Comparison of ENCODE assay signal across 1 cellular context in genomic region chr16:30521873-30522641, GRCh38.
TF ChIP-seq lines count a peak whose summit lies in the region.

No MANE protein-coding gene starts in this region.

TF ChIP-seq in HepG2, 621 proteins besides CTCF, POLR2A, EP300 and RAD21 (continued from another document and continues in another):
- TF ChIP-seq, protein P1, sequence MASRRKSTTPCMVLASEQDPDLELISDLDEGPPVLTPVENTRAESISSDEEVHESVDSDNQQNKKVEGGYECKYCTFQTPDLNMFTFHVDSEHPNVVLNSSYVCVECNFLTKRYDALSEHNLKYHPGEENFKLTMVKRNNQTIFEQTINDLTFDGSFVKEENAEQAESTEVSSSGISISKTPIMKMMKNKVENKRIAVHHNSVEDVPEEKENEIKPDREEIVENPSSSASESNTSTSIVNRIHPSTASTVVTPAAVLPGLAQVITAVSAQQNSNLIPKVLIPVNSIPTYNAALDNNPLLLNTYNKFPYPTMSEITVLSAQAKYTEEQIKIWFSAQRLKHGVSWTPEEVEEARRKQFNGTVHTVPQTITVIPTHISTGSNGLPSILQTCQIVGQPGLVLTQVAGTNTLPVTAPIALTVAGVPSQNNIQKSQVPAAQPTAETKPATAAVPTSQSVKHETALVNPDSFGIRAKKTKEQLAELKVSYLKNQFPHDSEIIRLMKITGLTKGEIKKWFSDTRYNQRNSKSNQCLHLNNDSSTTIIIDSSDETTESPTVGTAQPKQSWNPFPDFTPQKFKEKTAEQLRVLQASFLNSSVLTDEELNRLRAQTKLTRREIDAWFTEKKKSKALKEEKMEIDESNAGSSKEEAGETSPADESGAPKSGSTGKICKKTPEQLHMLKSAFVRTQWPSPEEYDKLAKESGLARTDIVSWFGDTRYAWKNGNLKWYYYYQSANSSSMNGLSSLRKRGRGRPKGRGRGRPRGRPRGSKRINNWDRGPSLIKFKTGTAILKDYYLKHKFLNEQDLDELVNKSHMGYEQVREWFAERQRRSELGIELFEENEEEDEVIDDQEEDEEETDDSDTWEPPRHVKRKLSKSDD (CRISPR knock-in tag; IDR thresholded peaks at IDR 0.05; ENCODE audit: low read depth), result peak; percentile 91
- TF ChIP-seq NFKB2 (CRISPR knock-in tag; IDR thresholded peaks at IDR 0.05; ENCODE audit: borderline replicate concordance) (0 out of 2 replicates have a peak, but pooled peaks have one; percentile 42), RBM39 (IDR thresholded peaks at IDR 0.05; ENCODE audit: low read depth, low read length, poor library complexity, severe bottlenecking) (no peak), ZZZ3 (CRISPR knock-in tag; IDR thresholded peaks at IDR 0.05; ENCODE audit: borderline replicate concordance) (no peak), ZNF230 (CRISPR knock-in tag; IDR thresholded peaks at IDR 0.05) (peak; percentile 50; the same call in 1 of the 2 replicates), PAWR (CRISPR knock-in tag; IDR thresholded peaks at IDR 0.05; ENCODE audit: borderline replicate concordance) (no peak), BRCA1 (CRISPR knock-in tag; IDR thresholded peaks at IDR 0.05) (0 out of 2 replicates have a peak, but pooled peaks have one; percentile 33), ZNF18 (CRISPR knock-in tag; IDR thresholded peaks at IDR 0.05; ENCODE audit: insufficient replicate concordance) (peak; percentile 63), PRDM10 (CRISPR knock-in tag; IDR thresholded peaks at IDR 0.05; ENCODE audit: low read depth) (peak; percentile 18; the same call in 1 of the 2 replicates), DPF2 (CRISPR knock-in tag; IDR thresholded peaks at IDR 0.05; ENCODE audit: borderline replicate concordance, low read depth) (no peak; the same call in 1 of the 2 replicates), SNAPC4 (CRISPR knock-in tag; IDR thresholded peaks at IDR 0.05) (no peak), HDAC1 (CRISPR knock-in tag; IDR thresholded peaks at IDR 0.05) (peak; percentile 31; the same call in 1 of the 2 replicates), CHCHD3 (CRISPR knock-in tag; IDR thresholded peaks at IDR 0.05) (no peak), ATF1 (CRISPR knock-in tag; IDR thresholded peaks at IDR 0.05) (peak; percentile 89), SAP130 (CRISPR knock-in tag; IDR thresholded peaks at IDR 0.05; ENCODE audit: low read depth) (peak; percentile 66), THAP11 (CRISPR knock-in tag; IDR thresholded peaks at IDR 0.05) (peak; percentile 62; the same call in 1 of the 2 replicates), FOXA1 (IDR thresholded peaks at IDR 0.05) (no peak), FOXA1 (CRISPR knock-in tag; IDR thresholded peaks at IDR 0.05) (no peak), TCF12 (IDR thresholded peaks at IDR 0.05) (no peak), TCF12 (CRISPR knock-in tag; IDR thresholded peaks at IDR 0.05) (peak; percentile 71; the same call in 1 of the 2 replicates), RBM22 (optimal IDR thresholded peaks at IDR 0.05; ENCODE audit: low read length) (no peak), HMGXB4 (CRISPR knock-in tag; IDR thresholded peaks at IDR 0.05; ENCODE audit: borderline replicate concordance in 1 of 2, low read depth in 1 of 2) (peak; percentile 22 to 54; a peak in 2 of 4 replicates), DMAP1 (CRISPR knock-in tag; IDR thresholded peaks at IDR 0.05) (no peak), ZNF550 (CRISPR knock-in tag; IDR thresholded peaks at IDR 0.05; ENCODE audit: borderline replicate concordance) (no peak), HNF1B (CRISPR knock-in tag; IDR thresholded peaks at IDR 0.05) (peak; percentile 99), ZBTB7A (CRISPR knock-in tag; IDR thresholded peaks at IDR 0.05) (no peak), ZNF282 (IDR thresholded peaks at IDR 0.05; ENCODE audit: partially characterized antibody) (no peak), AHDC1 (CRISPR knock-in tag; IDR thresholded peaks at IDR 0.05; ENCODE audit: borderline replicate concordance) (no peak)
- TF ChIP-seq, protein P2, sequence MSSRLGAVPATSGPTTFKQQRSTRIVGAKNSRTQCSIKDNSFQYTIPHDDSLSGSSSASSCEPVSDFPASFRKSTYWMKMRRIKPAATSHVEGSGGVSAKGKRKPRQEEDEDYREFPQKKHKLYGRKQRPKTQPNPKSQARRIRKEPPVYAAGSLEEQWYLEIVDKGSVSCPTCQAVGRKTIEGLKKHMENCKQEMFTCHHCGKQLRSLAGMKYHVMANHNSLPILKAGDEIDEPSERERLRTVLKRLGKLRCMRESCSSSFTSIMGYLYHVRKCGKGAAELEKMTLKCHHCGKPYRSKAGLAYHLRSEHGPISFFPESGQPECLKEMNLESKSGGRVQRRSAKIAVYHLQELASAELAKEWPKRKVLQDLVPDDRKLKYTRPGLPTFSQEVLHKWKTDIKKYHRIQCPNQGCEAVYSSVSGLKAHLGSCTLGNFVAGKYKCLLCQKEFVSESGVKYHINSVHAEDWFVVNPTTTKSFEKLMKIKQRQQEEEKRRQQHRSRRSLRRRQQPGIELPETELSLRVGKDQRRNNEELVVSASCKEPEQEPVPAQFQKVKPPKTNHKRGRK (CRISPR knock-in tag; IDR thresholded peaks at IDR 0.05), result no peak
- TF ChIP-seq, protein P3, sequence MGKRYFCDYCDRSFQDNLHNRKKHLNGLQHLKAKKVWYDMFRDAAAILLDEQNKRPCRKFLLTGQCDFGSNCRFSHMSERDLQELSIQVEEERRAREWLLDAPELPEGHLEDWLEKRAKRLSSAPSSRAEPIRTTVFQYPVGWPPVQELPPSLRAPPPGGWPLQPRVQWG (CRISPR knock-in tag; IDR thresholded peaks at IDR 0.05; ENCODE audit: borderline replicate concordance, low read depth), result no peak
